Comparison of ENCODE assay signal across 18 cellular contexts in genomic region chr17:10125761-10126553, GRCh38.
A peak's percentile ranks its signal among the peaks of the same experiment; 100 is the strongest.
DNase-seq lines count a peak whose midpoint lies in the region; ATAC-seq and TF ChIP-seq lines count a peak whose summit lies in the region.
"Had no signal": no experiment of that assay in that cellular context is flagged by ENCODE, and none has a peak within 500 bp of the region (broad histone marks: within the 10 kb centered on the region; RNA-seq: fewer than 3 reads in every experiment).

No MANE protein-coding gene starts in this region.

- peak overlapping the region; percentile 2 to 84 (median 66) for H3K27ac Mint-ChIP-seq in immature natural killer cell
- H3K27ac Mint-ChIP-seq: stimulated activated naive CD8-positive, alpha-beta T cell treated with anti-CD3 and anti-CD28 coated beads, Interleukin-15, amount 100 ng/mL, for 72 hours had no signal

- no peak for TF ChIP-seq CTCF in sigmoid colon (IDR thresholded peaks at IDR 0.05)

- DNase-seq in G401 (ENCODE audit: low spot score) (peak; percentile 34), adipocyte (ENCODE audit: low read depth) (peak; percentile 63), immature natural killer cell (no peak), sigmoid colon (no peak), D341Med (ENCODE audit: low spot score) (no peak)
- DNase-seq in stimulated activated CD4-positive, alpha-beta T cell treated with anti-CD3 and anti-CD28 coated beads, Interleukin-1b, Interleukin-23, amount 100 ng/mL, for 48 hours = no peak
- DNase-seq: activated effector memory CD4-positive, alpha-beta T cell treated with Interleukin-2 at 50 U/mL for 16 hours; CD4-positive, alpha-beta memory T cell; left lung; NCI-H2171 treated with DMSO at 0.1 percent for 48 hours; OCI-M1; stimulated activated CD4-positive, alpha-beta T cell treated with anti-CD3 and anti-CD28 coated beads, Interleukin-4, amount 100 ng/mL, for 4 hours; stimulated activated naive CD8-positive, alpha-beta T cell treated with anti-CD3 and anti-CD28 coated beads, Interleukin-15, amount 100 ng/mL, for 72 hours; T-helper 2 cell had no signal

- H3K9ac ChIP-seq in adipocyte (ENCODE audit: low read length) = peak overlapping the region; percentile 74
- H3K9ac ChIP-seq: parathyroid adenoma had no signal

- H3K27me3 Mint-ChIP-seq in immature natural killer cell (ENCODE audit: low read depth in 3 of 3) = peaks cover 0 to 14% (median 1%) of the 10 kb centered on the region in 3 donors

- H3K4me1 Mint-ChIP-seq in immature natural killer cell = peaks cover 72 to 74% of the 10 kb centered on the region in 2 donors

- WGBS in sigmoid colon, 2 donors = 69 to 79% methylated on average over 25 of the region's 25 CpGs

- no peak for TF ChIP-seq EP300 in sigmoid colon (IDR thresholded peaks at IDR 0.05)

- peak overlapping the region; percentile 63 to 81 (median 74) for H3K27ac ChIP-seq in sigmoid colon
- H3K27ac ChIP-seq: parathyroid adenoma had no signal

- peak overlapping the region in 1 of 5 donors; percentile 26 for H3K4me3 Mint-ChIP-seq in immature natural killer cell
- H3K4me3 Mint-ChIP-seq: CD4-positive, alpha-beta memory T cell; stimulated activated naive CD8-positive, alpha-beta T cell treated with anti-CD3 and anti-CD28 coated beads, Interleukin-15, amount 100 ng/mL, for 72 hours had no signal

- no peaks in the 10 kb centered on the region for H3K36me3 Mint-ChIP-seq in immature natural killer cell
- H3K36me3 Mint-ChIP-seq: CD4-positive, alpha-beta memory T cell had no signal

- ATAC-seq in HG03095 (IDR thresholded peaks at IDR 0.05; ENCODE audit: unreplicated experiment) = no peak
- ATAC-seq in GM19455 (IDR thresholded peaks at IDR 0.05; ENCODE audit: unreplicated experiment) = no peak
- ATAC-seq: left lung; stimulated activated naive CD8-positive, alpha-beta T cell treated with anti-CD3 and anti-CD28 coated beads, Interleukin-15, amount 100 ng/mL, for 72 hours had no signal

- H3K9me3 ChIP-seq in adipocyte (ENCODE audit: control insufficient read depth, low read length) (no peaks in the 10 kb centered on the region), sigmoid colon (no peaks in the 10 kb centered on the region)
- H3K9me3 ChIP-seq: left lung had no signal

- no peaks in the 10 kb centered on the region for H3K36me3 ChIP-seq in adipocyte (ENCODE audit: control insufficient read depth, insufficient read depth, low read length, severe bottlenecking)
- no peaks in the 10 kb centered on the region for H3K36me3 ChIP-seq in sigmoid colon
- H3K36me3 ChIP-seq: left lung, MG63 had no signal

- H3K4me1 ChIP-seq in adipocyte (ENCODE audit: control insufficient read depth, insufficient read depth, low read length) (peaks cover 51% of the 10 kb centered on the region), sigmoid colon (peaks cover 0 to 40% (median 27%) of the 10 kb centered on the region in 4 donors)
- H3K4me1 ChIP-seq: parathyroid adenoma had no signal

- H3K9me3 Mint-ChIP-seq in immature natural killer cell = peaks cover 0 to 1% (median 0%) of the 10 kb centered on the region in 6 donors
- H3K9me3 Mint-ChIP-seq: stimulated activated naive CD8-positive, alpha-beta T cell treated with anti-CD3 and anti-CD28 coated beads, Interleukin-15, amount 100 ng/mL, for 72 hours had no signal

- intact Hi-C loops in sigmoid colon (cut with DNase I) = loop anchor here (5.0 kb wide), 1 partner anchor 89 kb away; no protein-coding TSS in a partner anchor

- H3K27me3 ChIP-seq in adipocyte (replicated peaks; ENCODE audit: control insufficient read depth, insufficient read depth, low read length) (no peaks in the 10 kb centered on the region), sigmoid colon (no peaks in the 10 kb centered on the region)
- H3K27me3 ChIP-seq: MG63 had no signal

- in situ Hi-C loops in G401 (cut with HindIII; ENCODE audit: low sequenced_read_pairs) = no loop called here

- H3K4me3 ChIP-seq in adipocyte (ENCODE audit: low read length) (peak overlapping the region; percentile 70), sigmoid colon (no peak overlapping the region)
- H3K4me3 ChIP-seq: left lung, MG63 had no signal

- TF ChIP-seq POLR2A in sigmoid colon (IDR thresholded peaks at IDR 0.05) = no peak

Comparison
In these comparisons a context has a peak if more than half of its experiments do, and no peak if none do; other contexts are left out.
1. DNase-seq: peak in G401 (single experiment) and adipocyte (single experiment); none in immature natural killer cell (0 of 3), sigmoid colon (single experiment), stimulated activated CD4-positive, alpha-beta T cell treated with anti-CD3 and anti-CD28 coated beads, Interleukin-1b, Interleukin-23, amount 100 ng/mL, for 48 hours (single experiment) and D341Med (single experiment).